3 cellular contexts compared by ENCODE assay signal in the genomic region with DNA sequence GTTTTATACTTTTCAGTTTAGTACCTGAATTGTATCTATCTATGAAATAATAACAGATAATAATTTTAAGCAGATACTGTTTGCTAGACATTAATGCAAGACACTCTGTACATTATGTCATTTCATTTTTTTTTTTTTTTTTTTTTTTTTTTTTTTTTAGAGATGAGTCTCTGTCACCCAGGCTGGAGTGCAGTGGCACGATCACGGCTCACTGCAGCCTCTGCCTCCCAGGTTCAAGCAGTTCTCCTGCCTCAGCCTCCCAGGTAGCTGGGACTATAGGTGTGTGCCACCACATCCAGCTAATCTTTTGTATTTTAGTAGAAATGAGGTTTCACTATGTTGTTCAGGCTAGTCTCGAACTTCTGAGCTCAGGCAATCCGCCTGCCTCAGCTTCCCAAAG. TPM values are rescaled to one million over a fixed set of nuclear protein-coding genes. Genes with fewer than 3 reads are reported as not detected.
"Had no signal": no experiment of that assay in that cellular context is flagged by ENCODE, and none has a peak within 500 bp of the region (broad histone marks: within the 10 kb centered on the region; RNA-seq: fewer than 3 reads in every experiment).

No MANE protein-coding gene starts in this region.

RNA-seq across cellular contexts. Expression of a gene that starts 44.8 kb away (rescaled TPM):
- total RNA-seq: activated CD8-positive, alpha-beta T cell treated with anti-CD3 and anti-CD28 coated beads for 36 hours; activated T-helper 2 cell treated with anti-CD3 and anti-CD28 coated beads, Interferon-gamma antibody, Interleukin-2, Interleukin-4, amounts not matched to agents 10 μg/mL and 5 μg/mL and 100 μg/mL, durations not matched to agents 14 hours and 24 hours and 36 hours; T-helper 1 cell treated with Interleukin-12 subunit alpha and Interleukin-12 subunit beta and Interleukin-4 antibody, amounts not matched to agents 30 ng/mL and 1 ng/mL, for 36 hours had no signal
